ENCODE assay signal across 1 cellular context in genomic region chr4:25178838-25179261, GRCh38.
TF ChIP-seq lines count a peak whose summit lies in the region.

No MANE protein-coding gene starts in this region.

TF ChIP-seq in HepG2, 621 proteins besides CTCF, POLR2A, EP300 and RAD21 (continued from another document and continues in another):
- TF ChIP-seq ZNF18 (CRISPR knock-in tag; IDR thresholded peaks at IDR 0.05; ENCODE audit: insufficient replicate concordance) (no peak), PRDM10 (CRISPR knock-in tag; IDR thresholded peaks at IDR 0.05; ENCODE audit: low read depth) (no peak), ZNF800 (CRISPR knock-in tag; IDR thresholded peaks at IDR 0.05) (no peak), ZNF10 (CRISPR knock-in tag; IDR thresholded peaks at IDR 0.05; ENCODE audit: borderline replicate concordance, low read depth) (no peak), HDAC2 (CRISPR knock-in tag; IDR thresholded peaks at IDR 0.05) (peak; percentile 68; the same call in 1 of the 2 replicates), GABPB1 (CRISPR knock-in tag; IDR thresholded peaks at IDR 0.05) (no peak), SOX13 (IDR thresholded peaks at IDR 0.05) (no peak), SOX13 (CRISPR knock-in tag; conservative IDR thresholded peaks at IDR 0.05 in 1 of 2, IDR thresholded peaks at IDR 0.05 in 1 of 2) (peak in 1 of 2 experiments; percentile 41; a peak in 1 of 4 replicates), ZNF543 (CRISPR knock-in tag; IDR thresholded peaks at IDR 0.05) (no peak), DNMT1 (CRISPR knock-in tag; IDR thresholded peaks at IDR 0.05) (no peak), ZNF614 (CRISPR knock-in tag; IDR thresholded peaks at IDR 0.05; ENCODE audit: borderline replicate concordance) (no peak), ZNF513 (CRISPR knock-in tag; conservative IDR thresholded peaks at IDR 0.05) (no peak), HMG20B (CRISPR knock-in tag; conservative IDR thresholded peaks at IDR 0.05) (0 out of 2 replicates have a peak, but pooled peaks have one; percentile 14), SAP130 (CRISPR knock-in tag; IDR thresholded peaks at IDR 0.05; ENCODE audit: low read depth) (peak; percentile 90), MIER2 (CRISPR knock-in tag; IDR thresholded peaks at IDR 0.05) (no peak), CREM (IDR thresholded peaks at IDR 0.05) (peak; percentile 30; the same call in 1 of the 2 replicates), CREM (CRISPR knock-in tag; IDR thresholded peaks at IDR 0.05) (no peak), ZNF280D (CRISPR knock-in tag; IDR thresholded peaks at IDR 0.05) (no peak; the same call in 1 of the 2 replicates), ZFP36L1 (CRISPR knock-in tag; IDR thresholded peaks at IDR 0.05) (no peak), ZMYM3 (CRISPR knock-in tag; IDR thresholded peaks at IDR 0.05) (peak; percentile 37; the same call in 1 of the 2 replicates), ZNF317 (CRISPR knock-in tag; IDR thresholded peaks at IDR 0.05) (no peak), BCL3 (CRISPR knock-in tag; IDR thresholded peaks at IDR 0.05) (no peak), CHCHD3 (CRISPR knock-in tag; IDR thresholded peaks at IDR 0.05) (no peak), RERE (CRISPR knock-in tag; IDR thresholded peaks at IDR 0.05; ENCODE audit: low read depth) (no peak), PHF21A (CRISPR knock-in tag; IDR thresholded peaks at IDR 0.05) (no peak), YY1 (IDR thresholded peaks at IDR 0.05; ENCODE audit: insufficient read depth, insufficient replicate concordance, low read depth, low read length) (no peak), ZNF770 (CRISPR knock-in tag; IDR thresholded peaks at IDR 0.05) (no peak), IRF1 (CRISPR knock-in tag; IDR thresholded peaks at IDR 0.05; ENCODE audit: low read depth) (no peak), ETV6 (CRISPR knock-in tag; conservative IDR thresholded peaks at IDR 0.05) (no peak), SPEN (CRISPR knock-in tag; IDR thresholded peaks at IDR 0.05; ENCODE audit: low read depth) (peak; percentile 50; the same call in 1 of the 2 replicates), ZFP90 (CRISPR knock-in tag; IDR thresholded peaks at IDR 0.05; ENCODE audit: borderline replicate concordance) (0 out of 2 replicates have a peak, but pooled peaks have one; percentile 26), PREB (CRISPR knock-in tag; IDR thresholded peaks at IDR 0.05) (no peak)
